Comparison of ENCODE assay signal across 28 cellular contexts in genomic region chr5:76299592-76299991, GRCh38.
DNase-seq lines count a peak whose midpoint lies in the region; ATAC-seq and TF ChIP-seq lines count a peak whose summit lies in the region.
"Had no signal": no experiment of that assay in that cellular context is flagged by ENCODE, and none has a peak within 500 bp of the region (broad histone marks: within the 10 kb centered on the region; RNA-seq: fewer than 3 reads in every experiment).

No MANE protein-coding gene starts in this region.

- peak; percentile 9 to 42 for ATAC-seq in activated CD4-positive, CD25-positive, alpha-beta regulatory T cell treated with anti-CD3 and anti-CD28 coated beads, Interleukin-2, amount 50 U/mL, for 24 hours
- ATAC-seq in activated T-helper 17 cell treated with anti-CD3 and anti-CD28 coated beads, Interleukin-2, amount 50 U/mL, for 72 hours (replicated peaks), result peak; percentile 39
- no peak for ATAC-seq in heart right ventricle
- ATAC-seq in HG02759 (IDR thresholded peaks at IDR 0.05; ENCODE audit: unreplicated experiment), result no peak
- ATAC-seq: K562 had no signal

- TF ChIP-seq CTCF in GM12864 (IDR thresholded peaks at IDR 0.05; ENCODE audit: low read depth, low read length, missing control alignments) (no peak), heart right ventricle (IDR thresholded peaks at IDR 0.05) (no peak)

- H3K36me3 Mint-ChIP-seq in activated T-helper 17 cell treated with anti-CD3 and anti-CD28 coated beads, Interleukin-2, amount 50 U/mL, for 72 hours (ENCODE audit: low read depth), result no peaks in the 10 kb centered on the region
- H3K36me3 Mint-ChIP-seq: naive B cell had no signal

- no peaks in the 10 kb centered on the region for H3K27me3 Mint-ChIP-seq in activated T-helper 17 cell treated with anti-CD3 and anti-CD28 coated beads, Interleukin-2, amount 50 U/mL, for 72 hours

- peak overlapping the region; percentile 6 for H3K27ac Mint-ChIP-seq in activated T-helper 17 cell treated with anti-CD3 and anti-CD28 coated beads, Interleukin-2, amount 50 U/mL, for 72 hours
- H3K27ac Mint-ChIP-seq: activated naive CD4-positive, alpha-beta T cell treated with anti-CD3 and anti-CD28 coated beads for 36 hours; endodermal cell; naive B cell had no signal

- H3K27ac ChIP-seq in KOPT-K1 (ENCODE audit: low read depth, low read length, poor library complexity, severe bottlenecking), result peak overlapping the region; percentile 55
- no peak overlapping the region for H3K27ac ChIP-seq in heart right ventricle
- H3K27ac ChIP-seq: 22Rv1, cardiac muscle cell, esophagus muscularis mucosa, hepatocyte, transverse colon had no signal

- H3K9me3 ChIP-seq in KOPT-K1 (ENCODE audit: insufficient read depth, low read length, poor library complexity, severe bottlenecking), result peaks cover 2% of the 10 kb centered on the region
- H3K9me3 ChIP-seq in heart right ventricle, result no peaks in the 10 kb centered on the region
- H3K9me3 ChIP-seq: esophagus muscularis mucosa, transverse colon had no signal

- no peaks in the 10 kb centered on the region for H3K36me3 ChIP-seq in KOPT-K1 (ENCODE audit: insufficient read depth, low read length)
- H3K36me3 ChIP-seq in heart right ventricle, result no peaks in the 10 kb centered on the region
- H3K36me3 ChIP-seq: cardiac muscle cell, esophagus muscularis mucosa, transverse colon had no signal

- H3K4me3 Mint-ChIP-seq in activated T-helper 17 cell treated with anti-CD3 and anti-CD28 coated beads, Interleukin-2, amount 50 U/mL, for 72 hours, result peak overlapping the region; percentile 30
- H3K4me3 Mint-ChIP-seq: activated naive CD4-positive, alpha-beta T cell treated with anti-CD3 and anti-CD28 coated beads for 36 hours; endodermal cell; immature natural killer cell; naive B cell had no signal

- intact Hi-C loops in heart right ventricle (cut with DNase I), result no loop called here

- peaks cover 0 to 1% (median 0%) of the 10 kb centered on the region in 7 donors for H3K27me3 ChIP-seq in heart right ventricle
- H3K27me3 ChIP-seq: cardiac muscle cell, hepatocyte, transverse colon had no signal

- WGBS in heart right ventricle, 2 donors, result 80 to 90% methylated on average over 2 of the region's 2 CpGs

- H3K4me1 Mint-ChIP-seq in activated T-helper 17 cell treated with anti-CD3 and anti-CD28 coated beads, Interleukin-2, amount 50 U/mL, for 72 hours, result peaks cover 11% of the 10 kb centered on the region

- H3K4me3 ChIP-seq in GM12864 (ENCODE audit: low read depth, low read length) (no peak overlapping the region), heart right ventricle (no peak overlapping the region)
- H3K4me3 ChIP-seq: cardiac muscle cell, esophagus muscularis mucosa, hepatocyte, K562, transverse colon had no signal

- no peaks in the 10 kb centered on the region for H3K9me3 Mint-ChIP-seq in activated T-helper 17 cell treated with anti-CD3 and anti-CD28 coated beads, Interleukin-2, amount 50 U/mL, for 72 hours
- H3K9me3 Mint-ChIP-seq: activated naive CD4-positive, alpha-beta T cell treated with anti-CD3 and anti-CD28 coated beads for 36 hours; endodermal cell; immature natural killer cell; naive B cell had no signal

- DNase-seq in activated CD4-positive, CD25-positive, alpha-beta regulatory T cell (lab: John Stamatoyannopoulos, UW), result no peak
- peak; percentile 21 for DNase-seq in GM12864 (ENCODE audit: low read depth)
- DNase-seq in heart right ventricle, result no peak
- no peak for DNase-seq in AG20443 (ENCODE audit: low spot score)
- DNase-seq: activated CD4-positive, alpha-beta T cell treated with anti-CD3 and anti-CD28 coated beads for 4 hours; activated naive CD4-positive, alpha-beta T cell treated with anti-CD3 and anti-CD28 coated beads for 36 hours; anterior cingulate cortex; cortex of kidney; endodermal cell; foreskin melanocyte; GDM1; immature natural killer cell; naive B cell; NCI-H1436 treated with DMSO at 0.1 percent for 48 hours; NCI-H510A treated with DMSO at 0.1 percent for 48 hours; NK-92 treated with Interleukin-12 subunit alpha and Interleukin-12 subunit beta, amount 100 ng/mL, for 24 hours; nucleus accumbens; SHP77 treated with DMSO at 0.1 percent for 48 hours; transverse colon had no signal

- peaks cover 0 to 11% (median 0%) of the 10 kb centered on the region in 9 donors for H3K4me1 ChIP-seq in heart right ventricle
- H3K4me1 ChIP-seq: esophagus muscularis mucosa had no signal

Comparison
In these comparisons a context has a peak if more than half of its experiments do, and no peak if none do; other contexts are left out.
1. ATAC-seq: peak in activated CD4-positive, CD25-positive, alpha-beta regulatory T cell treated with anti-CD3 and anti-CD28 coated beads, Interleukin-2, amount 50 U/mL, for 24 hours (2 of 2) and activated T-helper 17 cell treated with anti-CD3 and anti-CD28 coated beads, Interleukin-2, amount 50 U/mL, for 72 hours (single experiment); none in heart right ventricle (0 of 8) and HG02759 (single experiment).